In the genomic region with DNA sequence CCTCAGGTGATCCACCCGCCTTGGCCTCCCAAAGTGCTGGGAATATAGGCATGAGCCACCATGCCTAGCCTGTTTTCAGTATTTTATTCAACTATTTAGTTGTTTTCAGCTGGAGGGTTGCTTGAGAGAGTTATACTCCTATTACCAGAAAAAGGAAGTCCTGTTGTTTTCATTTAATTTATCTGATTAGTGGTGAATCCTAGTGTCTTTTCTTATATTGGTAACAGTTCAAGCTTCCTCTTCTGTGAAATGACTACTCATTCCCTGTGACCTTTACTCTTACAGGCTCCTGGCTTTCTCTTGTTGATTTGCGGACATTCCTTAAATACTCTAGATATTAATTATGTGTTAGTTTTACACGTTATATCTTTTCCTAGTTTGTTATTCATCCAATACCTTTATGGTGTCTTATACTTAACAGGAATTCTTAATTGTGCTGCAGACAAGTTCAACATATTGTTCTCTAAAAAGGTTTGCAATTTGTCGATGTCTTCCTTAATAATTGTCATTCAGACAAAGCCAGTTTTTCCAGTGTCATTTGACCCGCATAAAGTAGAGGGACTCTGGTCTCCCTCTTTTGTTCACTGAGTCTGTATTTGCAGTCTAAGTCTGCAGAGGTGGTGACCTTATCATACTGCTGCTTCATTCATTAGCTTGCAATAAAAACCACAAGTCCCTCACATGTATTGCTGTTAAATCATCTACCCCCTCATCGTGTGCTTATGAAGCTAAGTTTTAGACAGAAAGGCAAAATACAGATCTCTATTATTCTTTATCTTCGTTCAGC, we compare ENCODE assay signal across 17 cellular contexts.
"Had no signal": no experiment of that assay in that cellular context is flagged by ENCODE, and none has a peak within 500 bp of the region (broad histone marks: within the 10 kb centered on the region; RNA-seq: fewer than 3 reads in every experiment).

No MANE protein-coding gene starts in this region.

- H3K27me3 Mint-ChIP-seq: activated CD8-positive, alpha-beta T cell treated with anti-CD3 and anti-CD28 coated beads for 36 hours had no signal

- H3K36me3 Mint-ChIP-seq: activated naive CD8-positive, alpha-beta T cell treated with anti-CD3 and anti-CD28 coated beads, Interleukin-2, amount 10 ng/mL, durations not matched to agents 7 days and 5 days; immature natural killer cell; naive thymus-derived CD8-positive, alpha-beta T cell; stimulated activated memory B cell treated with anti-CD40 and anti-IgM and Interleukin-4, amounts not matched to agents 10 μg/mL and 1 μg/mL and 100 μg/mL, for 72 hours had no signal

- H3K4me1 ChIP-seq: breast epithelium, right lobe of liver had no signal

- H3K9me3 ChIP-seq: breast epithelium, esophagus muscularis mucosa, mucosa of descending colon, neutrophil, right lobe of liver had no signal

- H3K9me3 Mint-ChIP-seq: activated CD8-positive, alpha-beta T cell treated with anti-CD3 and anti-CD28 coated beads for 36 hours; stimulated activated memory B cell treated with anti-CD40 and anti-IgM and Interleukin-4, amounts not matched to agents 10 μg/mL and 1 μg/mL and 100 μg/mL, for 72 hours had no signal

- ATAC-seq: activated CD8-positive, alpha-beta T cell treated with anti-CD3 and anti-CD28 coated beads for 36 hours; mucosa of descending colon; naive thymus-derived CD8-positive, alpha-beta T cell; stimulated activated memory B cell treated with anti-CD40 and anti-IgM and Interleukin-4, amounts not matched to agents 10 μg/mL and 1 μg/mL and 100 μg/mL, for 72 hours had no signal

- H3K27ac ChIP-seq: breast epithelium, dorsolateral prefrontal cortex, esophagus muscularis mucosa, neutrophil, right lobe of liver, tibial nerve had no signal

- H3K27me3 ChIP-seq: breast epithelium, neutrophil, right lobe of liver, tibial nerve had no signal

- H3K4me1 Mint-ChIP-seq: immature natural killer cell had no signal

- H3K36me3 ChIP-seq: breast epithelium, esophagus muscularis mucosa, neutrophil, right lobe of liver, tibial nerve had no signal

- H3K4me3 Mint-ChIP-seq: activated CD8-positive, alpha-beta T cell treated with anti-CD3 and anti-CD28 coated beads for 36 hours; activated naive CD8-positive, alpha-beta T cell treated with anti-CD3 and anti-CD28 coated beads, Interleukin-2, amount 10 ng/mL, durations not matched to agents 7 days and 5 days; immature natural killer cell; naive thymus-derived CD8-positive, alpha-beta T cell; stimulated activated memory B cell treated with anti-CD40 and anti-IgM and Interleukin-4, amounts not matched to agents 10 μg/mL and 1 μg/mL and 100 μg/mL, for 72 hours had no signal

- H3K4me3 ChIP-seq: breast epithelium, dorsolateral prefrontal cortex, esophagus muscularis mucosa, mucosa of descending colon, right lobe of liver, tibial nerve had no signal

- DNase-seq: activated CD4-positive, alpha-beta T cell treated with anti-CD3 and anti-CD28 coated beads for 4 hours; activated CD8-positive, alpha-beta memory T cell treated with anti-CD3 and anti-CD28 coated beads, Interleukin-2, amount 50 U/mL, for 4 hours; activated CD8-positive, alpha-beta T cell treated with anti-CD3 and anti-CD28 coated beads for 36 hours; activated naive CD8-positive, alpha-beta T cell treated with anti-CD3 and anti-CD28 coated beads, Interleukin-2, amount 10 ng/mL, durations not matched to agents 7 days and 5 days; aorta; dorsolateral prefrontal cortex; immature natural killer cell; mucosa of descending colon; naive thymus-derived CD8-positive, alpha-beta T cell; right lobe of liver; stimulated activated CD4-positive, alpha-beta T cell treated with anti-CD3 and anti-CD28 coated beads, Interleukin-1b, Interleukin-23, amount 100 ng/mL, for 48 hours; T-helper 9 cell had no signal

- H3K27ac Mint-ChIP-seq: activated CD8-positive, alpha-beta T cell treated with anti-CD3 and anti-CD28 coated beads for 36 hours; activated naive CD8-positive, alpha-beta T cell treated with anti-CD3 and anti-CD28 coated beads, Interleukin-2, amount 10 ng/mL, durations not matched to agents 7 days and 5 days; immature natural killer cell; naive thymus-derived CD8-positive, alpha-beta T cell; stimulated activated memory B cell treated with anti-CD40 and anti-IgM and Interleukin-4, amounts not matched to agents 10 μg/mL and 1 μg/mL and 100 μg/mL, for 72 hours had no signal
